In the genomic region with DNA sequence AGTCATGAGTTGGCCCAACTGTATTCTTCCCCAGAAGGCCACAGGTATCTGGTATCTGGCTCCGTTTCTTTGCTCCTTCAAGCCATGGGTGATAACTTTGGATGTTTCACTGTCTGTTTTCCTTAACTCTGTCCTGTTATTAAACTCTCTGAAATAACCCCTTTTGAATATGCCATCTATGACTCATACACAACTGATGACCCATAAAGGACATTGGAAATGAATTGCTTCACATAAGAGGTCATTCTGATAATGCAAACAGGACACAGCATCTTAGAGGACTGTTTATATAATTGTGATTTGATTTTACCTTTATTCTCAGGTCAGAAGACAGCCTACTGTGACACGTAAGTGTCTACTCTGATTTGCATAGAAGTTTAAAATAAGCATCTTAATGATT, we compare ENCODE assay signal across 2 cellular contexts.
A peak's percentile ranks its signal among the peaks of the same experiment; 100 is the strongest.
TF ChIP-seq lines count a peak whose summit lies in the region.

No MANE protein-coding gene starts in this region.

TF ChIP-seq in IMR-90, 13 proteins besides CTCF, POLR2A, EP300 and RAD21:
- TF ChIP-seq MAZ (IDR thresholded peaks at IDR 0.05; ENCODE audit: borderline replicate concordance, low read depth, low read length) (no peak), CEBPB (IDR thresholded peaks at IDR 0.05; ENCODE audit: low read depth, low read length) (peak; percentile 54; the same call in 1 of the 2 replicates), NFE2L2 (IDR thresholded peaks at IDR 0.05; ENCODE audit: low read depth, low read length) (no peak), RFX5 (IDR thresholded peaks at IDR 0.05; ENCODE audit: low read depth, low read length) (no peak), BHLHE40 (IDR thresholded peaks at IDR 0.05; ENCODE audit: low read depth, low read length) (no peak), FOS (IDR thresholded peaks at IDR 0.05; ENCODE audit: low read depth, low read length) (peak; percentile 57; the same call in 1 of the 2 replicates), MAFK (IDR thresholded peaks at IDR 0.05; ENCODE audit: low read depth, low read length) (no peak), CHD1 (IDR thresholded peaks at IDR 0.05; ENCODE audit: low read depth, low read length) (no peak), SMC3 (IDR thresholded peaks at IDR 0.05; ENCODE audit: low read depth, low read length) (no peak), RCOR1 (IDR thresholded peaks at IDR 0.05; ENCODE audit: insufficient replicate concordance, low read length) (no peak)
- TF ChIP-seq, protein P1, sequence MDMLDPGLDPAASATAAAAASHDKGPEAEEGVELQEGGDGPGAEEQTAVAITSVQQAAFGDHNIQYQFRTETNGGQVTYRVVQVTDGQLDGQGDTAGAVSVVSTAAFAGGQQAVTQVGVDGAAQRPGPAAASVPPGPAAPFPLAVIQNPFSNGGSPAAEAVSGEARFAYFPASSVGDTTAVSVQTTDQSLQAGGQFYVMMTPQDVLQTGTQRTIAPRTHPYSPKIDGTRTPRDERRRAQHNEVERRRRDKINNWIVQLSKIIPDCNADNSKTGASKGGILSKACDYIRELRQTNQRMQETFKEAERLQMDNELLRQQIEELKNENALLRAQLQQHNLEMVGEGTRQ (IDR thresholded peaks at IDR 0.05; ENCODE audit: low read depth, low read length), result no peak
- TF ChIP-seq, protein P2, sequence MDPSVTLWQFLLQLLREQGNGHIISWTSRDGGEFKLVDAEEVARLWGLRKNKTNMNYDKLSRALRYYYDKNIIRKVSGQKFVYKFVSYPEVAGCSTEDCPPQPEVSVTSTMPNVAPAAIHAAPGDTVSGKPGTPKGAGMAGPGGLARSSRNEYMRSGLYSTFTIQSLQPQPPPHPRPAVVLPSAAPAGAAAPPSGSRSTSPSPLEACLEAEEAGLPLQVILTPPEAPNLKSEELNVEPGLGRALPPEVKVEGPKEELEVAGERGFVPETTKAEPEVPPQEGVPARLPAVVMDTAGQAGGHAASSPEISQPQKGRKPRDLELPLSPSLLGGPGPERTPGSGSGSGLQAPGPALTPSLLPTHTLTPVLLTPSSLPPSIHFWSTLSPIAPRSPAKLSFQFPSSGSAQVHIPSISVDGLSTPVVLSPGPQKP (IDR thresholded peaks at IDR 0.05; ENCODE audit: borderline replicate concordance, low read depth, low read length), result no peak

TF ChIP-seq in endothelial cell of umbilical vein, 7 proteins besides CTCF, POLR2A, EP300 and RAD21:
- TF ChIP-seq MYC (IDR thresholded peaks at IDR 0.05; ENCODE audit: low read depth, low read length) (no peak), POLR2AphosphoS5 (IDR thresholded peaks at IDR 0.05; ENCODE audit: insufficient read depth, low read depth, low read length) (no peak), JUN (IDR thresholded peaks at IDR 0.05; ENCODE audit: borderline replicate concordance, insufficient read depth, insufficient read length, low read depth) (no peak), GATA2 (IDR thresholded peaks at IDR 0.05; ENCODE audit: insufficient read depth, insufficient read length, low read depth, low read length) (no peak), EZH2 (IDR thresholded peaks at IDR 0.05; ENCODE audit: borderline replicate concordance, low read depth, low read length, severe bottlenecking) (no peak), FOS (IDR thresholded peaks at IDR 0.05; ENCODE audit: borderline replicate concordance, insufficient read depth, low read length) (peak; percentile 10)
- TF ChIP-seq, protein P3, sequence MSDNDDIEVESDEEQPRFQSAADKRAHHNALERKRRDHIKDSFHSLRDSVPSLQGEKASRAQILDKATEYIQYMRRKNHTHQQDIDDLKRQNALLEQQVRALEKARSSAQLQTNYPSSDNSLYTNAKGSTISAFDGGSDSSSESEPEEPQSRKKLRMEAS (IDR thresholded peaks at IDR 0.05; ENCODE audit: insufficient read depth, insufficient read length), result no peak
